Comparison of ENCODE assay signal across 22 cellular contexts in the genomic region with DNA sequence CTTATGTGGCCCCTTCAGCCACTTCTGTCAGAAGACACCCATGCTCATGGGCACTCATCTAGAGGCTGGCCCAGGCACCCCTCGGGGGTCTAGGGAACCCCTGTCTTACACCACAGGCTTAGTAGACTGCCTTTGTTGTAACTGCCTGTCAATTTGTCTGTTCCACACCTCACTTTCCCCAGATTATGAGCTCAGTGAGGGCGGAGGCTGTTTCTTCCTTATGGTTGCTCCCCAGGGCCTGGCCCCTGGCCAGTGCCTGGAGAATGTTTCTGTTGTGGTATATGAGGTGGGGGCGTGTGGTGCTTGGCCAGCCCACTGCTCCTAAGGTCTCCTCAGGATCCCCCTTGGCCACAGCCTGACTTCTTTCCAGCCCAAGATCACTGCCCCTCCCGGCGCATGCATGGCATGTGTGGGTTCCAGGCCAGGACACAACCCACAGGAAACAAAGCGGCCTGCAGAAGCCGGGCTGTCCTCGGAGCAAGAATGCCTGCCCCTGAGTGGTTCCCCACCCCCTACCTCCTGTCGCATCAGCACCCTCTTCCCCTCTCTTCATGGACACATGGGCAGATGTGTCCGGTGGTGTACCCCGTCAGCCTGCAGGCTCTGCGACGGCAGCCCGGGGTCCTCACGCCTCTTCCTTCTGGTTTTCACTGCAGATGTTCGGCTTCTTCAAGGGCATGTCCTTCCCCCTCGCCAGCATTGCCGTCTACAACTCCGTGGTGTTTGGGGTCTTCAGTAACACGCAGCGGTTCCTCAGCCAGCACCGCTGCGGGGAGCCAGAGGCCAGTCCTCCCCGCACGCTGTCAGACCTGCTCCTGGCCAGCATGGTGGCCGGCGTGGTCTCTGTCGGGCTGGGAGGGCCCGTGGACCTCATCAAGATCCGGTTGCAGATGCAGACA. TPM values are rescaled to one million over a fixed set of nuclear protein-coding genes. Genes with fewer than 3 reads are reported as not detected.
A peak's percentile ranks its signal among the peaks of the same experiment; 100 is the strongest.
DNase-seq lines count a peak whose midpoint lies in the region; ATAC-seq and TF ChIP-seq lines count a peak whose summit lies in the region.
"Had no signal": no experiment of that assay in that cellular context is flagged by ENCODE, and none has a peak within 500 bp of the region (broad histone marks: within the 10 kb centered on the region; RNA-seq: fewer than 3 reads in every experiment).

No MANE protein-coding gene starts in this region.

- H3K9me3 ChIP-seq in Peyer's patch: no peaks in the 10 kb centered on the region
- no peaks in the 10 kb centered on the region for H3K9me3 ChIP-seq in suprapubic skin

- H3K27me3 ChIP-seq in Peyer's patch: no peaks in the 10 kb centered on the region
- H3K27me3 ChIP-seq in suprapubic skin: no peaks in the 10 kb centered on the region

- no peak overlapping the region for H3K4me3 ChIP-seq in Peyer's patch
- H3K4me3 ChIP-seq in suprapubic skin: no peak overlapping the region

- TF ChIP-seq CTCF in Peyer's patch (IDR thresholded peaks at IDR 0.05) (no peak), suprapubic skin (IDR thresholded peaks at IDR 0.05) (no peak)

- CTCF ChIA-PET in activated CD8-positive, alpha-beta memory T cell treated with anti-CD3 and anti-CD28 coated beads, Interleukin-2, amount 10 ng/mL, durations not matched to agents 7 days and 5 days (lab: Charles Lee): no interaction called here

- H3K36me3 Mint-ChIP-seq in dendritic cell treated with granulocyte-macrophage colony-stimulating factor and Interleukin-4, amounts not matched to agents 40 ng/mL and 50 ng/mL, for 4 days (ENCODE audit: low read depth): peaks cover 100% of the 10 kb centered on the region
- no peaks in the 10 kb centered on the region for H3K36me3 Mint-ChIP-seq in activated CD8-positive, alpha-beta memory T cell treated with anti-CD3 and anti-CD28 coated beads, Interleukin-2, amount 10 ng/mL, durations not matched to agents 7 days and 5 days
- no peaks in the 10 kb centered on the region for H3K36me3 Mint-ChIP-seq in activated CD4-positive, alpha-beta T cell treated with anti-CD3 and anti-CD28 coated beads, Interleukin-2, amount 10 ng/mL, durations not matched to agents 24 days and 14 days (ENCODE audit: low read depth)

- TF ChIP-seq POLR2A in Peyer's patch (IDR thresholded peaks at IDR 0.05): no peak
- no peak for TF ChIP-seq POLR2A in suprapubic skin (IDR thresholded peaks at IDR 0.05)

- peaks cover 14% of the 10 kb centered on the region for H3K27me3 Mint-ChIP-seq in dendritic cell treated with granulocyte-macrophage colony-stimulating factor and Interleukin-4, amounts not matched to agents 40 ng/mL and 50 ng/mL, for 4 days
- H3K27me3 Mint-ChIP-seq in activated CD8-positive, alpha-beta memory T cell treated with anti-CD3 and anti-CD28 coated beads, Interleukin-2, amount 10 ng/mL, durations not matched to agents 7 days and 5 days: peaks cover 16% of the 10 kb centered on the region
- H3K27me3 Mint-ChIP-seq in activated CD4-positive, alpha-beta T cell treated with anti-CD3 and anti-CD28 coated beads, Interleukin-2, amount 10 ng/mL, durations not matched to agents 24 days and 14 days: no peaks in the 10 kb centered on the region

- DNase-seq in Peyer's patch: peak in 2 of 3 donors; percentile 37
- DNase-seq in mesenteric fat pad (ENCODE audit: low spot score): peak; percentile 83
- DNase-seq in suprapubic skin (ENCODE audit: low spot score in 2 of 2): no peak
- DNase-seq in activated CD8-positive, alpha-beta memory T cell treated with anti-CD3 and anti-CD28 coated beads, Interleukin-2, amount 10 ng/mL, durations not matched to agents 7 days and 5 days: no peak
- DNase-seq in left lobe of liver (ENCODE audit: low spot score): no peak
- no peak for DNase-seq in activated CD4-positive, alpha-beta T cell treated with anti-CD3 and anti-CD28 coated beads, Interleukin-2, amount 10 ng/mL, durations not matched to agents 24 days and 14 days
- DNase-seq in activated effector memory CD4-positive, alpha-beta T cell treated with Interleukin-2 at 50 U/mL for 16 hours: no peak
- DNase-seq: GOT3, HCEC 1CT, IMR-90, MV-4-11, NCI-H1105 treated with DMSO at 0.1 percent for 48 hours, NCI-H2029 treated with DMSO at 0.1 percent for 48 hours, NCI-H226, NCI-H510A treated with DMSO at 0.1 percent for 48 hours, NCI-H748 treated with DMSO at 0.1 percent for 48 hours, SHP77 had no signal

- no peak for ATAC-seq in activated CD8-positive, alpha-beta memory T cell treated with anti-CD3 and anti-CD28 coated beads, Interleukin-2, amount 10 ng/mL, durations not matched to agents 7 days and 5 days
- no peak for ATAC-seq in left lobe of liver

- peak overlapping the region; percentile 34 for H3K27ac Mint-ChIP-seq in dendritic cell treated with granulocyte-macrophage colony-stimulating factor and Interleukin-4, amounts not matched to agents 40 ng/mL and 50 ng/mL, for 4 days
- no peak overlapping the region for H3K27ac Mint-ChIP-seq in activated CD8-positive, alpha-beta memory T cell treated with anti-CD3 and anti-CD28 coated beads, Interleukin-2, amount 10 ng/mL, durations not matched to agents 7 days and 5 days
- H3K27ac Mint-ChIP-seq in activated CD4-positive, alpha-beta T cell treated with anti-CD3 and anti-CD28 coated beads, Interleukin-2, amount 10 ng/mL, durations not matched to agents 24 days and 14 days: no peak overlapping the region

- H3K4me1 ChIP-seq in Peyer's patch (no peaks in the 10 kb centered on the region), suprapubic skin (no peaks in the 10 kb centered on the region)

- H3K27ac ChIP-seq in Peyer's patch: no peak overlapping the region
- peak overlapping the region; percentile 45 for H3K27ac ChIP-seq in suprapubic skin
- H3K27ac ChIP-seq: C4-2B, KMS-11 had no signal

- WGBS in suprapubic skin: 89% methylated on average over 27 of the region's 30 CpGs

- H3K36me3 ChIP-seq in Peyer's patch (no peaks in the 10 kb centered on the region), suprapubic skin (no peaks in the 10 kb centered on the region)

- peaks cover 75% of the 10 kb centered on the region for H3K4me1 Mint-ChIP-seq in dendritic cell treated with granulocyte-macrophage colony-stimulating factor and Interleukin-4, amounts not matched to agents 40 ng/mL and 50 ng/mL, for 4 days (ENCODE audit: low read depth)
- no peaks in the 10 kb centered on the region for H3K4me1 Mint-ChIP-seq in activated CD8-positive, alpha-beta memory T cell treated with anti-CD3 and anti-CD28 coated beads, Interleukin-2, amount 10 ng/mL, durations not matched to agents 7 days and 5 days
- no peaks in the 10 kb centered on the region for H3K4me1 Mint-ChIP-seq in activated CD4-positive, alpha-beta T cell treated with anti-CD3 and anti-CD28 coated beads, Interleukin-2, amount 10 ng/mL, durations not matched to agents 24 days and 14 days

- TF ChIP-seq EP300 in suprapubic skin (IDR thresholded peaks at IDR 0.05): no peak

- intact Hi-C loops in dendritic cell treated with granulocyte-macrophage colony-stimulating factor and Interleukin-4, amounts not matched to agents 40 ng/mL and 50 ng/mL, for 4 days (cut with micrococcal nuclease): no loop called here
- intact Hi-C loops in activated CD4-positive, alpha-beta T cell treated with anti-CD3 and anti-CD28 coated beads, Interleukin-2, amount 10 ng/mL, durations not matched to agents 24 days and 14 days (cut with micrococcal nuclease): no loop called here

- H3K9me3 Mint-ChIP-seq in dendritic cell treated with granulocyte-macrophage colony-stimulating factor and Interleukin-4, amounts not matched to agents 40 ng/mL and 50 ng/mL, for 4 days: peaks cover 8% of the 10 kb centered on the region
- no peaks in the 10 kb centered on the region for H3K9me3 Mint-ChIP-seq in activated CD8-positive, alpha-beta memory T cell treated with anti-CD3 and anti-CD28 coated beads, Interleukin-2, amount 10 ng/mL, durations not matched to agents 7 days and 5 days (ENCODE audit: low read depth)
- H3K9me3 Mint-ChIP-seq in activated CD4-positive, alpha-beta T cell treated with anti-CD3 and anti-CD28 coated beads, Interleukin-2, amount 10 ng/mL, durations not matched to agents 24 days and 14 days: no peaks in the 10 kb centered on the region

- no peak overlapping the region for H3K4me3 Mint-ChIP-seq in dendritic cell treated with granulocyte-macrophage colony-stimulating factor and Interleukin-4, amounts not matched to agents 40 ng/mL and 50 ng/mL, for 4 days
- no peak overlapping the region for H3K4me3 Mint-ChIP-seq in activated CD8-positive, alpha-beta memory T cell treated with anti-CD3 and anti-CD28 coated beads, Interleukin-2, amount 10 ng/mL, durations not matched to agents 7 days and 5 days
- H3K4me3 Mint-ChIP-seq in activated CD4-positive, alpha-beta T cell treated with anti-CD3 and anti-CD28 coated beads, Interleukin-2, amount 10 ng/mL, durations not matched to agents 24 days and 14 days: no peak overlapping the region

RNA-seq across cellular contexts. Expression of a gene that starts 17.7 kb away (rescaled TPM):
- total RNA-seq in Peyer's patch: 10 to 100 TPM in 2 of 4 donors, 1 to 10 TPM in 2; 8.3 to 11.6 (median 10.3) TPM
- total RNA-seq in mesenteric fat pad: not detected
- 1 to 10 TPM; 1.7 to 5.7 (median 3.1) TPM for total RNA-seq in suprapubic skin
- not detected for total RNA-seq in activated CD8-positive, alpha-beta memory T cell treated with anti-CD3 and anti-CD28 coated beads, Interleukin-2, amount 10 ng/mL, durations not matched to agents 7 days and 5 days
- 5.8 TPM for total RNA-seq in left lobe of liver
- total RNA-seq in activated CD4-positive, alpha-beta T cell treated with anti-CD3 and anti-CD28 coated beads, Interleukin-2, amount 10 ng/mL, durations not matched to agents 24 days and 14 days: not detected in 2 replicates
- total RNA-seq: A172, Daoy, IMR-90 had no signal

RNA-seq across cellular contexts. Expression of a gene that starts 43.5 kb away (rescaled TPM):
- not detected for total RNA-seq in Peyer's patch
- total RNA-seq in mesenteric fat pad: not detected
- not detected for total RNA-seq in suprapubic skin
- not detected for total RNA-seq in activated CD8-positive, alpha-beta memory T cell treated with anti-CD3 and anti-CD28 coated beads, Interleukin-2, amount 10 ng/mL, durations not matched to agents 7 days and 5 days
- total RNA-seq in left lobe of liver: not detected
- total RNA-seq in activated CD4-positive, alpha-beta T cell treated with anti-CD3 and anti-CD28 coated beads, Interleukin-2, amount 10 ng/mL, durations not matched to agents 24 days and 14 days: 0.75 TPM in 1 of 2 replicates, not detected in the other
- total RNA-seq: A172, Daoy, IMR-90 had no signal

Comparison
In these comparisons a context has a peak if more than half of its experiments do, and no peak if none do; other contexts are left out.
1. DNase-seq: peak in Peyer's patch (2 of 3) and mesenteric fat pad (single experiment); none in suprapubic skin (0 of 2), activated CD8-positive, alpha-beta memory T cell treated with anti-CD3 and anti-CD28 coated beads, Interleukin-2, amount 10 ng/mL, durations not matched to agents 7 days and 5 days (single experiment), left lobe of liver (single experiment), activated CD4-positive, alpha-beta T cell treated with anti-CD3 and anti-CD28 coated beads, Interleukin-2, amount 10 ng/mL, durations not matched to agents 24 days and 14 days (single experiment) and activated effector memory CD4-positive, alpha-beta T cell treated with Interleukin-2 at 50 U/mL for 16 hours (single experiment).